Comparison of ENCODE assay signal across 13 cellular contexts in the genomic region with DNA sequence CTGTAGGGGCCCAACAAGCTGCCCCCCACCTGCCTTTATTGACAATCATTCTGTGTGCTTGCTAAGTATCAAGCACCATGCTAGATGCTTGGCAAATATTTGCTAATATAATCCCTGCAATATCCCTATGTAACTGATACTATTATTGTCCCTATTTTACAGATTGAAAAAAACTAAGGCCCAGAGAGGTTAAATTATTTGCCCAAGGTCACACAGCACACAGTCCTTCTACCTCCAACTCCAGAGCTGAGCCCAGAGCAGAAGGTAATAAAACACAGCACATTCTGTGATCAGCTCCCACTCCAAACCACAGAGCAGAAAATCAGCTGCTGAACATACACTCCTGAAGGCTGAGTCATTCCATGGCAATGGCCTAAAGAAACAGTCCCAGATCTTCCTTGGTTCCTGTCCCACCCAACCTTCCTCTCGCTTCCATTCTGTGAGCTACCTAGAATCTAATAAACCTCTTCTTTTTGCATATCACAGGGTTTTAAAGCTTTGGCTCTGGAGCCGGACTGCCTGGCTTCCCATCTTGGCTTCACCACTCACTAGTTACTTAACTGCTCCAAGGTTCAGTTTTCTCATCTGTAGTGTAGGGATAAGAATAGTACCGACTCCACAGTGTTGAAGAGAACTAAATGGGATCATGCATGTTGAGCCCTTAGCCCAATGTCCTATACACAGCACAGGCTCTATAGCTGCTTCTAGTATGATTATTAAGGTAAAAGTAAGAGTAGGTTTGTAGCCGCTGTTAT.
DNase-seq lines count a peak whose midpoint lies in the region; FAIRE-seq and TF ChIP-seq lines count a peak whose summit lies in the region.
"Had no signal": no experiment of that assay in that cellular context is flagged by ENCODE, and none has a peak within 500 bp of the region (broad histone marks: within the 10 kb centered on the region; RNA-seq: fewer than 3 reads in every experiment).

No MANE protein-coding gene starts in this region.

- no peaks in the 10 kb centered on the region for H3K79me2 ChIP-seq in keratinocyte (ENCODE audit: control insufficient read depth, insufficient read depth, low read length)

- H3K36me3 ChIP-seq in HEK293 (ENCODE audit: control insufficient read depth in 2 of 2, insufficient read depth in 1 of 2, low read length in 2 of 2) (no peaks in the 10 kb centered on the region), keratinocyte (ENCODE audit: control insufficient read depth in 2 of 2, extremely low read depth in 1 of 2, insufficient read depth in 2 of 2, low read length in 2 of 2) (no peaks in the 10 kb centered on the region), suprapubic skin (no peaks in the 10 kb centered on the region)

- no peaks in the 10 kb centered on the region for H4K20me1 ChIP-seq in keratinocyte (ENCODE audit: control insufficient read depth, extremely low read depth, insufficient read depth, low read length)

- H3K27ac ChIP-seq in HEK293 (ENCODE audit: extremely low read depth, low read depth, low read length) (no peak overlapping the region), keratinocyte (ENCODE audit: control insufficient read depth, insufficient read depth, low read length) (peak overlapping the region; percentile 57), suprapubic skin (no peak overlapping the region)
- H3K27ac ChIP-seq: C4-2B, HL-60 had no signal

- no peaks in the 10 kb centered on the region; the same call in 1 of the 2 replicates for H3K4me1 ChIP-seq in HEK293 (ENCODE audit: control insufficient read depth, insufficient read depth, low read length)
- H3K4me1 ChIP-seq in keratinocyte (ENCODE audit: control insufficient read depth, extremely low read depth, insufficient read depth, low read length) = peaks cover 23% of the 10 kb centered on the region
- no peaks in the 10 kb centered on the region for H3K4me1 ChIP-seq in suprapubic skin

- no peaks in the 10 kb centered on the region for H3K9me3 ChIP-seq in HEK293 (ENCODE audit: control insufficient read depth, insufficient read depth, low read depth, low read length)
- no peaks in the 10 kb centered on the region for H3K9me3 ChIP-seq in keratinocyte (ENCODE audit: control insufficient read depth, low read depth, low read length)
- H3K9me3 ChIP-seq in suprapubic skin = no peaks in the 10 kb centered on the region

- POLR2A ChIA-PET in AG04449 (lab: Yijun Ruan, JAX) (no interaction called here), HEK293 (lab: Yijun Ruan, JAX) (interaction anchor here (1.0 kb wide), 1 partner anchor 32 kb away, joined by 3 read pairs; no protein-coding TSS in a partner anchor)

- H3K4me2 ChIP-seq in keratinocyte (ENCODE audit: control insufficient read depth, extremely low read depth, insufficient read depth, low read depth, low read length) = peak overlapping the region; percentile 57

- WGBS in suprapubic skin = 75% methylated on average over 4 of the region's 4 CpGs

- H2AFZ ChIP-seq in keratinocyte (ENCODE audit: control insufficient read depth, low read length) = no peak overlapping the region

- CTCF ChIA-PET in AG04449 (lab: Yijun Ruan, JAX) = interaction anchor here (0.6 kb wide), 1 partner anchor 407 kb away, joined by 3 read pairs; no protein-coding TSS in a partner anchor
- CTCF ChIA-PET in HEK293 (lab: Yijun Ruan, JAX) = interaction anchor here (1.0 kb wide), 1 partner anchor 8 kb away, joined by 4 read pairs; no protein-coding TSS in a partner anchor

- no peaks in the 10 kb centered on the region for H3K9me1 ChIP-seq in keratinocyte (ENCODE audit: control insufficient read depth, extremely low read depth, insufficient read depth, low read length)

- no peak for TF ChIP-seq EP300 in suprapubic skin (IDR thresholded peaks at IDR 0.05)

- in situ Hi-C loops in astrocyte of the cerebellum (cut with HindIII; ENCODE audit: low sequenced_read_pairs) = no loop called here

- DNase-seq in AG04449 (ENCODE audit: low read depth, low spot score) = peak; percentile 59
- DNase-seq in astrocyte of the cerebellum (ENCODE audit: low read depth) = peak; percentile 78
- DNase-seq in keratinocyte (ENCODE audit: low read depth, low spot score) = no peak
- no peak for DNase-seq in NCI-H774 (lab: John Stamatoyannopoulos, UW)
- DNase-seq in suprapubic skin (ENCODE audit: low spot score in 2 of 2) = no peak
- no peak for DNase-seq in frontal cortex (ENCODE audit: low spot score in 2 of 2)
- no peak for DNase-seq in activated CD4-positive, alpha-beta T cell treated with anti-CD3 and anti-CD28 coated beads, Interleukin-2, amount 50 U/mL, for 48 hours
- DNase-seq: activated naive CD8-positive, alpha-beta T cell treated with anti-CD3 and anti-CD28 coated beads, Interleukin-2, amount 10 ng/mL, durations not matched to agents 7 days and 5 days; kidney; NCI-H187 had no signal

- FAIRE-seq in keratinocyte (lab: Jason Lieb, UNC) (peak; percentile 96), frontal cortex (lab: Jason Lieb, UNC) (no peak)
- FAIRE-seq: kidney had no signal

- dilution Hi-C loops in keratinocyte (cut with MboI; ENCODE audit: extremely low pct_ligation_motif_present, low sequenced_read_pairs) = no loop called here

- no peak for TF ChIP-seq CTCF in AG04449 (IDR thresholded peaks at IDR 0.05; ENCODE audit: insufficient read depth, low read length, missing control alignments)
- no peak for TF ChIP-seq CTCF in HEK293 (tag by site-specific recombination; IDR thresholded peaks at IDR 0.05)
- no peak for TF ChIP-seq CTCF in astrocyte of the cerebellum (IDR thresholded peaks at IDR 0.05; ENCODE audit: low read depth, low read length, missing control alignments)
- TF ChIP-seq CTCF in keratinocyte (optimal IDR thresholded peaks at IDR 0.05 in 1 of 3, IDR thresholded peaks at IDR 0.05 in 1 of 3, conservative IDR thresholded peaks at IDR 0.05 in 1 of 3; ENCODE audit: extremely low read depth in 1 of 3, insufficient read depth in 2 of 3, low read length in 3 of 3) = no peak
- no peak for TF ChIP-seq CTCF in suprapubic skin (IDR thresholded peaks at IDR 0.05)

- no peak for TF ChIP-seq POLR2A in suprapubic skin (IDR thresholded peaks at IDR 0.05)

- no peak overlapping the region for H3K9ac ChIP-seq in keratinocyte (ENCODE audit: control insufficient read depth, extremely low read depth, insufficient read depth, low read length)

- H3K4me3 ChIP-seq in AG04449 (ENCODE audit: low read depth, low read length) (no peak overlapping the region), HEK293 (ENCODE audit: low read depth, low read length) (no peak overlapping the region), astrocyte of the cerebellum (ENCODE audit: low read depth, low read length) (no peak overlapping the region), keratinocyte (ENCODE audit: control insufficient read depth in 2 of 3, extremely low read depth in 1 of 3, insufficient read depth in 2 of 3, low read depth in 1 of 3, low read length in 3 of 3) (no peak overlapping the region), suprapubic skin (no peak overlapping the region)

- H3K27me3 ChIP-seq in keratinocyte (ENCODE audit: control insufficient read depth, extremely low read depth, insufficient read depth, low read length) (no peaks in the 10 kb centered on the region), suprapubic skin (no peaks in the 10 kb centered on the region)

TF ChIP-seq in HEK293, 187 proteins besides CTCF, POLR2A, EP300 and RAD21:
- TF ChIP-seq ZNF121 (tag by site-specific recombination; IDR thresholded peaks at IDR 0.05) = no peak
- peak; percentile 64 for TF ChIP-seq ZNF768 (tag by site-specific recombination; IDR thresholded peaks at IDR 0.05)

Comparison
In these comparisons a context has a peak if more than half of its experiments do, and no peak if none do; other contexts are left out.
1. DNase-seq: peak in AG04449 (single experiment) and astrocyte of the cerebellum (single experiment); none in keratinocyte (single experiment), NCI-H774 (single experiment), suprapubic skin (0 of 2), frontal cortex (0 of 2) and activated CD4-positive, alpha-beta T cell treated with anti-CD3 and anti-CD28 coated beads, Interleukin-2, amount 50 U/mL, for 48 hours (0 of 2).